ENCODE assay signal across 17 cellular contexts in genomic region chr2:143558665-143559064, GRCh38.
DNase-seq lines count a peak whose midpoint lies in the region; ATAC-seq and TF ChIP-seq lines count a peak whose summit lies in the region.
"Had no signal": no experiment of that assay in that cellular context is flagged by ENCODE, and none has a peak within 500 bp of the region (broad histone marks: within the 10 kb centered on the region; RNA-seq: fewer than 3 reads in every experiment).

No MANE protein-coding gene starts in this region.

- intact Hi-C loops in natural killer cell (cut with micrococcal nuclease) = no loop called here

- peak overlapping the region; percentile 63 to 76 for H3K27ac Mint-ChIP-seq in natural killer cell treated with Interleukin-12 subunit alpha and Interleukin-12 subunit beta and Interleukin-15 and Interleukin-18, amount 100 ng/mL, for 72 hours
- no peak overlapping the region for H3K27ac Mint-ChIP-seq in natural killer cell

- peaks cover 15 to 25% of the 10 kb centered on the region in 2 donors for H3K4me1 Mint-ChIP-seq in natural killer cell treated with Interleukin-12 subunit alpha and Interleukin-12 subunit beta and Interleukin-15 and Interleukin-18, amount 100 ng/mL, for 72 hours (ENCODE audit: low read depth in 2 of 2)
- peaks cover 15 to 20% of the 10 kb centered on the region in 2 donors for H3K4me1 Mint-ChIP-seq in natural killer cell
- H3K4me1 Mint-ChIP-seq: neural crest cell had no signal

- H3K27me3 Mint-ChIP-seq in natural killer cell treated with Interleukin-12 subunit alpha and Interleukin-12 subunit beta and Interleukin-15 and Interleukin-18, amount 100 ng/mL, for 72 hours = no peaks in the 10 kb centered on the region
- H3K27me3 Mint-ChIP-seq in natural killer cell (ENCODE audit: low read depth in 2 of 2) = no peaks in the 10 kb centered on the region

- TF ChIP-seq CTCF in natural killer cell (IDR thresholded peaks at IDR 0.05) (no peak), foreskin keratinocyte (conservative IDR thresholded peaks at IDR 0.05) (no peak)

- peak in 1 of 2 donors; percentile 59 for ATAC-seq in natural killer cell treated with Interleukin-12 subunit alpha and Interleukin-12 subunit beta and Interleukin-15 and Interleukin-18, amount 100 ng/mL, for 72 hours
- ATAC-seq in natural killer cell = no peak
- ATAC-seq in foreskin keratinocyte = no peak
- no peak for ATAC-seq in HG03039 (IDR thresholded peaks at IDR 0.05; ENCODE audit: unreplicated experiment)
- ATAC-seq in HG02642 (IDR thresholded peaks at IDR 0.05; ENCODE audit: poor library complexity, unreplicated experiment) = no peak
- ATAC-seq in HG03097 (IDR thresholded peaks at IDR 0.05; ENCODE audit: low FRiP score, unreplicated experiment) = no peak

- H3K36me3 Mint-ChIP-seq in natural killer cell treated with Interleukin-12 subunit alpha and Interleukin-12 subunit beta and Interleukin-15 and Interleukin-18, amount 100 ng/mL, for 72 hours = peaks cover 28% of the 10 kb centered on the region
- H3K36me3 Mint-ChIP-seq in natural killer cell = peaks cover 15% of the 10 kb centered on the region

- no peaks in the 10 kb centered on the region for H3K9me3 Mint-ChIP-seq in natural killer cell treated with Interleukin-12 subunit alpha and Interleukin-12 subunit beta and Interleukin-15 and Interleukin-18, amount 100 ng/mL, for 72 hours
- no peaks in the 10 kb centered on the region for H3K9me3 Mint-ChIP-seq in natural killer cell

- peaks cover 2% of the 10 kb centered on the region for H3K27me3 ChIP-seq in foreskin keratinocyte
- H3K27me3 ChIP-seq: esophagus squamous epithelium had no signal

- peak overlapping the region; percentile 4 for H3K4me3 Mint-ChIP-seq in natural killer cell treated with Interleukin-12 subunit alpha and Interleukin-12 subunit beta and Interleukin-15 and Interleukin-18, amount 100 ng/mL, for 72 hours
- no peak overlapping the region for H3K4me3 Mint-ChIP-seq in natural killer cell
- H3K4me3 Mint-ChIP-seq: neural crest cell had no signal

- no peaks in the 10 kb centered on the region for H3K4me1 ChIP-seq in foreskin keratinocyte

- DNase-seq in natural killer cell treated with Interleukin-12 subunit alpha and Interleukin-12 subunit beta and Interleukin-15 and Interleukin-18, amount 100 ng/mL, for 72 hours (ENCODE audit: low spot score) = no peak
- no peak for DNase-seq in natural killer cell
- DNase-seq in amniotic epithelial cell (ENCODE audit: low read depth) = peak; percentile 94
- peak; percentile 36 to 70 for DNase-seq in foreskin keratinocyte
- no peak for DNase-seq in central memory CD4-positive, alpha-beta T cell
- DNase-seq: activated CD4-positive, CD25-positive, alpha-beta regulatory T cell; C1 segment of cervical spinal cord; caudate nucleus; esophagus squamous epithelium; NCI-H524 treated with DMSO at 0.1 percent for 48 hours; SIG-M5; stimulated activated CD4-positive, alpha-beta T cell treated with anti-CD3 and anti-CD28 coated beads, Interleukin-15, amount 100 ng/mL, for 24 hours; stimulated activated CD8-positive, alpha-beta memory T cell treated with anti-CD3 and anti-CD28 coated beads, Interleukin-4, amount 100 ng/mL, for 48 hours had no signal

- no peak overlapping the region for H3K27ac ChIP-seq in foreskin keratinocyte
- H3K27ac ChIP-seq: esophagus squamous epithelium had no signal

Comparison
In these comparisons a context has a peak if more than half of its experiments do, and no peak if none do; other contexts are left out.
1. H3K27ac Mint-ChIP-seq: peak in natural killer cell treated with Interleukin-12 subunit alpha and Interleukin-12 subunit beta and Interleukin-15 and Interleukin-18, amount 100 ng/mL, for 72 hours (2 of 2); none in natural killer cell (0 of 2).
2. DNase-seq: peak in amniotic epithelial cell (single experiment) and foreskin keratinocyte (2 of 2); none in natural killer cell treated with Interleukin-12 subunit alpha and Interleukin-12 subunit beta and Interleukin-15 and Interleukin-18, amount 100 ng/mL, for 72 hours (single experiment), natural killer cell (single experiment) and central memory CD4-positive, alpha-beta T cell (single experiment).